In the genomic region with DNA sequence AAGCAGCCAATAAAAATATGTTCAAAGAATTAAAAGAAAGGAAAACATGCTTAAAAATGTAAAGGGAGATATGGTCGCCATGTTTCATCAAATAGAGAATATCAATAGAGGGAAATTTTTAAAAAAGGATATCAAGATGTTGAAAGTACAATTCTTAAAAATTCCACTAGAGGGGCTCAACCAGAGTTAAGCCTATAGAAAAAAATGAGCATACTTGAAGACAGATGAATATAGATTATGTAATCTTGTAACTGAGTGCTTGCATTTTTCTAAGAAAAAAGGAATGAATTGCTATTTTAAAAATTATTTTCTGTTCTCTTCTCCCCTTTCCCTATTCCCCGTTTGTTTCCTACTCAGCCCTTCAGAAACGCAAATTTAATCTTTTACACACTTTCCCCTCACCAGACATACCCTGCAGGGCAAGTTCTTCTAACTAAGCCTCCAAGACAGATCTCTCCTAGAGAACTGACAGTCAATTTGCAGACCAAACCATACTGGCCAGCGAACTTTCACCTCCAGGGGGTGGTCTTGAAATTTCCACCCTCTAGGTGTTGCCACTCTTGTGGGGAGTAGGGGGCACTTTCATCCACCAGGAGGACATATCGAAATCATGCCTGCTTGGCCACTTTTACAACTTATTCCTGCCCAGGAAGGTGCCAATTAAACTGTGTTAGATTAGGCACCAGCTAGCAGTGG, we compare ENCODE assay signal across 13 cellular contexts.
DNase-seq lines count a peak whose midpoint lies in the region; ATAC-seq, FAIRE-seq and TF ChIP-seq lines count a peak whose summit lies in the region.
"Had no signal": no experiment of that assay in that cellular context is flagged by ENCODE, and none has a peak within 500 bp of the region (broad histone marks: within the 10 kb centered on the region; RNA-seq: fewer than 3 reads in every experiment).

No MANE protein-coding gene starts in this region.

- no peaks in the 10 kb centered on the region for H3K9me2 ChIP-seq in Loucy (replicated peaks; ENCODE audit: low read depth, low read length)

- CTCF ChIA-PET in MCF 10A (lab: Yijun Ruan, JAX) (interaction anchor here (0.7 kb wide), 1 partner anchor 1146 kb away, joined by 3 read pairs; no protein-coding TSS in a partner anchor), K562 (lab: Yijun Ruan, JAX; ENCODE audit: low intra/inter-chr PET ratio) (no interaction called here)

- no peak for TF ChIP-seq EP300 in K562 (IDR thresholded peaks at IDR 0.05; ENCODE audit: low read length)

- H3F3A ChIP-seq in Loucy (ENCODE audit: low read depth): no peaks in the 10 kb centered on the region

- no peak overlapping the region for H3K27ac Mint-ChIP-seq in MCF 10A (ENCODE audit: low read depth, unreplicated experiment)
- H3K27ac Mint-ChIP-seq: IgD-negative memory B cell had no signal

- intact Hi-C loops in MCF 10A (cut with micrococcal nuclease): no loop called here
- intact Hi-C loops in breast epithelium (cut with DNase I; ENCODE audit: low total_unique reads): no loop called here
- intact Hi-C loops in K562 (cut with micrococcal nuclease): loop anchor here (1.0 kb wide), 1 partner anchor 68 kb away; a partner anchor contains a TSS
- intact Hi-C loops in testis (cut with DNase I; ENCODE audit: low total_unique reads): no loop called here

- H3K36me3 ChIP-seq in breast epithelium (no peaks in the 10 kb centered on the region), Loucy (ENCODE audit: insufficient read depth, low read length) (peaks cover 39% of the 10 kb centered on the region; the same call in 1 of the 2 replicates), K562 (ENCODE audit: control insufficient read depth, insufficient read depth, low read length) (peaks cover 57% of the 10 kb centered on the region), testis (ENCODE audit: low read depth, missing control alignments) (no peaks in the 10 kb centered on the region)

- TF ChIP-seq POLR2A in breast epithelium (IDR thresholded peaks at IDR 0.05): no peak
- no peak for TF ChIP-seq POLR2A in K562 (conservative IDR thresholded peaks at IDR 0.05)
- TF ChIP-seq POLR2A in testis (IDR thresholded peaks at IDR 0.05): no peak

- no peaks in the 10 kb centered on the region for H3K4me1 Mint-ChIP-seq in MCF 10A (ENCODE audit: insufficient read depth, unreplicated experiment)
- H3K4me1 Mint-ChIP-seq: IgD-negative memory B cell had no signal

- in situ Hi-C loops in K562 (cut with MboI): loop anchor here (5.0 kb wide), 1 partner anchor 46 kb away; no protein-coding TSS in a partner anchor

- H2AFZ ChIP-seq in Loucy (ENCODE audit: low read length) (no peak overlapping the region), K562 (ENCODE audit: low read depth, low read length) (peak overlapping the region; percentile 71; the same call in 1 of the 2 replicates)

- peak; percentile 19 for TF ChIP-seq CTCF in MCF 10A (IDR thresholded peaks at IDR 0.05; ENCODE audit: unreplicated experiment)
- TF ChIP-seq CTCF in breast epithelium (IDR thresholded peaks at IDR 0.05): peak in 1 of 3 donors; percentile 6
- TF ChIP-seq CTCF in Loucy (conservative IDR thresholded peaks at IDR 0.05; ENCODE audit: low read length): peak; percentile 56
- TF ChIP-seq CTCF in K562 (IDR thresholded peaks at IDR 0.05 in 2 of 3, conservative IDR thresholded peaks at IDR 0.05 in 1 of 3; ENCODE audit: insufficient read depth in 2 of 3, low read depth in 1 of 3, low read length in 3 of 3): peak in 1 of 3 experiments; percentile 40; a peak in 2 of 6 replicates
- peak in 2 of 3 experiments; percentile 4 to 46 for TF ChIP-seq CTCF in testis (IDR thresholded peaks at IDR 0.05)

- H3K4me3 Mint-ChIP-seq in MCF 10A (ENCODE audit: unreplicated experiment): no peak overlapping the region
- H3K4me3 Mint-ChIP-seq: IgD-negative memory B cell had no signal

- WGBS in K562 (ENCODE audit: insufficient coverage, low coverage, missing lambda C conversion rate): 48% methylated on average over 5 of the region's 5 CpGs
- 92 to 93% methylated on average over 5 of the region's 5 CpGs for WGBS in testis, 2 donors

- H3K9ac ChIP-seq in Loucy (ENCODE audit: low read depth, low read length, poor library complexity, severe bottlenecking) (peak overlapping the region; percentile 73), K562 (ENCODE audit: insufficient read depth in 1 of 2, low read depth in 2 of 2, low read length in 2 of 2) (no peak overlapping the region)

- POLR2A ChIA-PET in MCF 10A (lab: Yijun Ruan, JAX): interaction anchor here (0.6 to 1.4 kb wide), 3 partner anchors 15 to 304 kb away, joined by 3 read pairs; no protein-coding TSS in a partner anchor
- POLR2A ChIA-PET in K562 (lab: Yijun Ruan, JAX): no interaction called here

- H4K20me1 ChIP-seq in Loucy (ENCODE audit: insufficient read depth, low read length, poor library complexity, severe bottlenecking) (no peaks in the 10 kb centered on the region), K562 (replicated peaks; ENCODE audit: control insufficient read depth, insufficient read depth, low read length) (no peaks in the 10 kb centered on the region)

- H3K9me1 ChIP-seq in K562 (ENCODE audit: control insufficient read depth, insufficient read depth, low read length): no peaks in the 10 kb centered on the region

- FAIRE-seq in K562 (lab: Jason Lieb, UNC): no peak

- H3K36me3 Mint-ChIP-seq in MCF 10A (ENCODE audit: insufficient read depth, unreplicated experiment): peaks cover 29% of the 10 kb centered on the region

- H3K27ac ChIP-seq in breast epithelium: no peak overlapping the region
- peak overlapping the region; percentile 73; the same call in 1 of the 3 replicates for H3K27ac ChIP-seq in K562 (ENCODE audit: extremely low read depth, low read depth, low read length)
- H3K27ac ChIP-seq in testis: no peak overlapping the region
- H3K27ac ChIP-seq: left lung had no signal

- H3K27me3 ChIP-seq in breast epithelium (no peaks in the 10 kb centered on the region), Loucy (ENCODE audit: insufficient read depth, low read length, poor library complexity, severe bottlenecking) (no peaks in the 10 kb centered on the region), K562 (ENCODE audit: control insufficient read depth in 2 of 2, insufficient read depth in 2 of 2, low read length in 2 of 2) (no peaks in the 10 kb centered on the region), testis (no peaks in the 10 kb centered on the region)
- H3K27me3 ChIP-seq: left lung had no signal

- TF ChIP-seq RAD21 in K562 (CRISPR knock-in tag; conservative IDR thresholded peaks at IDR 0.05 in 1 of 2, IDR thresholded peaks at IDR 0.05 in 1 of 2): peak; percentile 11; a peak in 1 of 4 replicates

- DNase-seq in MCF 10A (ENCODE audit: unreplicated experiment): peak; percentile 5
- no peak for DNase-seq in breast epithelium (ENCODE audit: low spot score in 2 of 2)
- DNase-seq in K562 (ENCODE audit: extremely low read depth in 1 of 4, low spot score in 3 of 4): peak in 1 of 4 experiments; percentile 11
- DNase-seq in testis: no peak
- no peak for DNase-seq in foreskin melanocyte
- no peak for DNase-seq in stimulated activated CD4-positive, alpha-beta T cell treated with anti-CD3 and anti-CD28 coated beads, Interleukin-4, amount 100 ng/mL, for 1 hour
- no peak for DNase-seq in stimulated activated CD4-positive, alpha-beta T cell treated with anti-CD3 and anti-CD28 coated beads, Interleukin-1b, Interleukin-23, amount 100 ng/mL, for 48 hours
- DNase-seq: activated CD4-positive, alpha-beta T cell treated with anti-CD3 and anti-CD28 coated beads, Interleukin-2, amount 50 U/mL, for 48 hours; left lung; right cardiac atrium had no signal

- no peaks in the 10 kb centered on the region for H3K27me3 Mint-ChIP-seq in MCF 10A (ENCODE audit: insufficient read depth, unreplicated experiment)
- H3K27me3 Mint-ChIP-seq: IgD-negative memory B cell had no signal

- H3K4me1 ChIP-seq in breast epithelium (no peaks in the 10 kb centered on the region), Loucy (ENCODE audit: insufficient read depth, low read length, poor library complexity, severe bottlenecking) (peaks cover 50% of the 10 kb centered on the region), K562 (replicated peaks in 1 of 2; ENCODE audit: control insufficient read depth in 2 of 2, insufficient read depth in 2 of 2, low read length in 2 of 2) (peaks cover 5 to 25% of the 10 kb centered on the region in 2 experiments; a peak in 4 of 5 replicates), testis (no peaks in the 10 kb centered on the region)
- H3K4me1 ChIP-seq: left lung had no signal

- H3K4me2 ChIP-seq in Loucy (ENCODE audit: low read depth, low read length, poor library complexity, severe bottlenecking) (peak overlapping the region; percentile 84), K562 (ENCODE audit: insufficient read depth, low read length) (no peak overlapping the region; the same call in 1 of the 2 replicates)

- peaks cover 8% of the 10 kb centered on the region for H3K9me3 Mint-ChIP-seq in MCF 10A (ENCODE audit: unreplicated experiment)
- H3K9me3 Mint-ChIP-seq: IgD-negative memory B cell had no signal

- BruUV-seq in MCF 10A (replicated peaks; lab: Mats Ljungman, UMichigan) (no TSS peak), K562 (replicated peaks; lab: Mats Ljungman, UMichigan) (no TSS peak)

- no peak overlapping the region for H3K4me3 ChIP-seq in breast epithelium
- H3K4me3 ChIP-seq in Loucy (ENCODE audit: low read length, poor library complexity, severe bottlenecking): peak overlapping the region; percentile 64
- no peak overlapping the region for H3K4me3 ChIP-seq in K562
- H3K4me3 ChIP-seq in testis: no peak overlapping the region
- H3K4me3 ChIP-seq: left lung had no signal

- no peaks in the 10 kb centered on the region for H3K9me3 ChIP-seq in breast epithelium
- H3K9me3 ChIP-seq in Loucy (ENCODE audit: insufficient read depth, low read depth, low read length): 0 out of 2 replicates have a peak, but pooled peaks cover 7% of the 10 kb centered on the region
- peaks cover 3% of the 10 kb centered on the region; the same call in 1 of the 2 replicates for H3K9me3 ChIP-seq in K562 (replicated peaks; ENCODE audit: control insufficient read depth, insufficient read depth, low read depth, low read length)
- H3K9me3 ChIP-seq in testis: no peaks in the 10 kb centered on the region

- H3K79me2 ChIP-seq in Loucy (ENCODE audit: insufficient read depth, low read length) (peaks cover 3% of the 10 kb centered on the region; the same call in 1 of the 2 replicates), K562 (ENCODE audit: control insufficient read depth, insufficient read depth, low read length) (no peaks in the 10 kb centered on the region)

- peak; percentile 78 for ATAC-seq in K562
- ATAC-seq: esophagus mucosa, left lung had no signal

TF ChIP-seq in K562, 482 proteins besides CTCF, POLR2A, EP300 and RAD21 (continues in another document):
- TF ChIP-seq ZNF384 (IDR thresholded peaks at IDR 0.05; ENCODE audit: low read depth, low read length) (peak; percentile 73), CEBPB (tag; IDR thresholded peaks at IDR 0.05) (0 out of 2 replicates have a peak, but pooled peaks have one; percentile 17), MEIS2 (IDR thresholded peaks at IDR 0.05; ENCODE audit: partially characterized antibody) (peak; percentile 51), ATF1 (CRISPR knock-in tag; IDR thresholded peaks at IDR 0.05) (no peak), ATF1 (tag; IDR thresholded peaks at IDR 0.05) (no peak), CBX2 (IDR thresholded peaks at IDR 0.05; ENCODE audit: insufficient read depth, low read length, poor library complexity, severe bottlenecking) (no peak), RFX1 (IDR thresholded peaks at IDR 0.05) (no peak)
